Comparison of ENCODE assay signal across 1 cellular context in the genomic region with DNA sequence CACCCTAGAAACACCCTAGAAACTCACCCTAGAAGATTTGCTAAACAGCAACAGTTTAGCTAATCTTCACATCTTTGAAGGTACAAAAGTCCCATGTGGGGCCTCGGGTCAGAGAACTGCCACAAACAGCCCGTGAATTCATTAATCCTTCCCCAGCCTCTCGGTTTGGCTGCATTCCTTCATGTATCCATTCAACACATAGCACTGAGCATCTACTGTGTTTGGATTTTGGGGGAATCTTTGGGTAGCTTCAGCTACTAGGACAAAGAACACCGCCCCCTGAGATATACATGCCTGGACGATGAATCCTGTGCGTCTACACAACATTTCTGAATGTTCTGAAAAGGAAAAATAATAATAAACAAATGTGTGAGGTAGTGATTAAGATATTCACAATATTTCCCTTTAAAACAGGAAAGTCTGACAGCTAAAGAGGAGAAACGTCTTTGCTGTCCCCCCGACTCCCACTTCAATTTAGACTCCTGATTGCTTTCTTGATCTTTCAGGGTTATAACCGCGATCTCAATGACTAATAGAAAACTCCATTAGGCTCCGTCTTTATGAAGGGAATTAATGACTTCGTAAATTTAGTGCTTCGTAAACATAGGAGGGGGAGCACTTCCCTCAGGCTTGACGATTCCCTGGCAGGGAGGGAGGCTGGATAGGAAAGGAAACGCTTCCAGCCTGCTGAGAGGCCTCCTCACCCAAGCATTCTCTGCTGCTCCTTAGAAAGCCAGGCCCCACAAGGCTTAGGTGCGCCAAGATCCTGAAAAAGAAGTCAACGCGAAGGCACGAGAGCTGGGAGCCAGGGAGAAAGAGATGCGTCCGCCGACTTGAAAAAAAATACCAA.
TF ChIP-seq lines count a peak whose summit lies in the region.

No MANE protein-coding gene starts in this region.

TF ChIP-seq in endothelial cell of umbilical vein, 7 proteins besides CTCF, POLR2A, EP300 and RAD21:
- TF ChIP-seq JUN (IDR thresholded peaks at IDR 0.05; ENCODE audit: borderline replicate concordance, insufficient read depth, insufficient read length, low read depth) (no peak), GATA2 (IDR thresholded peaks at IDR 0.05; ENCODE audit: insufficient read depth, insufficient read length, low read depth, low read length) (no peak), FOS (IDR thresholded peaks at IDR 0.05; ENCODE audit: borderline replicate concordance, insufficient read depth, low read length) (no peak), MYC (IDR thresholded peaks at IDR 0.05; ENCODE audit: low read depth, low read length) (no peak), POLR2AphosphoS5 (IDR thresholded peaks at IDR 0.05; ENCODE audit: insufficient read depth, low read depth, low read length) (no peak), EZH2 (IDR thresholded peaks at IDR 0.05; ENCODE audit: borderline replicate concordance, low read depth, low read length, severe bottlenecking) (no peak)
- TF ChIP-seq, protein P1, sequence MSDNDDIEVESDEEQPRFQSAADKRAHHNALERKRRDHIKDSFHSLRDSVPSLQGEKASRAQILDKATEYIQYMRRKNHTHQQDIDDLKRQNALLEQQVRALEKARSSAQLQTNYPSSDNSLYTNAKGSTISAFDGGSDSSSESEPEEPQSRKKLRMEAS (IDR thresholded peaks at IDR 0.05; ENCODE audit: insufficient read depth, insufficient read length), result no peak
TF ChIP-seq in endothelial cell of umbilical vein: peak in this region for 0.
